In the genomic region with DNA sequence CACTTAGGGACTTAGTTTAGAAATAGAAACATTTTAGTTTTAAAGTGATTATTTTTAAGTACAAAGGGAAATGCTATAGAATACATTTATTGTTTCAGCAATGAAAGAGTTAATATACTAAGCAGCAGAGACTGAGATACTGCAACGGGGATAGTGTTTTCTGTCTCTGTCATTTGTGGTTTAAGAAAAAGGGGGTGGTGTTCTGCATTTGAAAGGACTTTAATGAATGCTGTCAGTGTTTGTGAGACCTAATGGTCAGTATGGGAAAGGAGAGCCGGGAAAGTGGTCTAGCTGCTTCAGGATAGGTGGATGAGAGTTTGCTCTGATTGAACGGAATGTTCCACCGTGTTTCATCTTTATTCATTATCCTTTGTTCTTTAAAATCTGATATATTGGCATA, we compare ENCODE assay signal across 1 cellular context.
TF ChIP-seq lines count a peak whose summit lies in the region.

A gene with protein sequence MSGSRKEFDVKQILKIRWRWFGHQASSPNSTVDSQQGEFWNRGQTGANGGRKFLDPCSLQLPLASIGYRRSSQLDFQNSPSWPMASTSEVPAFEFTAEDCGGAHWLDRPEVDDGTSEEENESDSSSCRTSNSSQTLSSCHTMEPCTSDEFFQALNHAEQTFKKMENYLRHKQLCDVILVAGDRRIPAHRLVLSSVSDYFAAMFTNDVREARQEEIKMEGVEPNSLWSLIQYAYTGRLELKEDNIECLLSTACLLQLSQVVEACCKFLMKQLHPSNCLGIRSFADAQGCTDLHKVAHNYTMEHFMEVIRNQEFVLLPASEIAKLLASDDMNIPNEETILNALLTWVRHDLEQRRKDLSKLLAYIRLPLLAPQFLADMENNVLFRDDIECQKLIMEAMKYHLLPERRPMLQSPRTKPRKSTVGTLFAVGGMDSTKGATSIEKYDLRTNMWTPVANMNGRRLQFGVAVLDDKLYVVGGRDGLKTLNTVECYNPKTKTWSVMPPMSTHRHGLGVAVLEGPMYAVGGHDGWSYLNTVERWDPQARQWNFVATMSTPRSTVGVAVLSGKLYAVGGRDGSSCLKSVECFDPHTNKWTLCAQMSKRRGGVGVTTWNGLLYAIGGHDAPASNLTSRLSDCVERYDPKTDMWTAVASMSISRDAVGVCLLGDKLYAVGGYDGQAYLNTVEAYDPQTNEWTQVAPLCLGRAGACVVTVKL (plus strand): TSS at position 139 of the 400 bp plus-strand sequence. CDS start 421 bp downstream, outside the sequence.

TF ChIP-seq in endothelial cell of umbilical vein, 7 proteins besides CTCF, POLR2A, EP300 and RAD21 (continued from another document):
- no peak for TF ChIP-seq MYC (IDR thresholded peaks at IDR 0.05; ENCODE audit: low read depth, low read length)
